In genomic region chr1:10205206-10205605, GRCh38 we compare ENCODE assay signal across 4 cellular contexts.
TF ChIP-seq lines count a peak whose summit lies in the region.

No MANE protein-coding gene starts in this region.

TF ChIP-seq in HEK293, 187 proteins besides CTCF, POLR2A, EP300 and RAD21:
- TF ChIP-seq ZNF121 (tag by site-specific recombination; IDR thresholded peaks at IDR 0.05), result peak; percentile 49

TF ChIP-seq in WTC11, 78 proteins besides CTCF, POLR2A, EP300 and RAD21:
- peak; percentile 52; the same call in 1 of the 2 replicates for TF ChIP-seq ZNF121 (CRISPR knock-in tag; IDR thresholded peaks at IDR 0.05)

TF ChIP-seq in K562, 482 proteins besides CTCF, POLR2A, EP300 and RAD21:
- TF ChIP-seq ZNF121 (CRISPR knock-in tag; conservative IDR thresholded peaks at IDR 0.05), result peak; percentile 47

TF ChIP-seq in HepG2, 621 proteins besides CTCF, POLR2A, EP300 and RAD21:
- TF ChIP-seq ZNF121 (CRISPR knock-in tag; IDR thresholded peaks at IDR 0.05), result peak; percentile 65
